Comparison of ENCODE assay signal across 8 cellular contexts in genomic region chr5:90020575-90021535, GRCh38.
DNase-seq lines count a peak whose midpoint lies in the region; ATAC-seq and TF ChIP-seq lines count a peak whose summit lies in the region.

No MANE protein-coding gene starts in this region.

- no peaks in the 10 kb centered on the region for H3K36me3 ChIP-seq in GM06990 (ENCODE audit: control insufficient read depth, insufficient read depth, low read length)
- H3K36me3 ChIP-seq in WERI-Rb-1: no peaks in the 10 kb centered on the region

- in situ Hi-C loops in KBM-7 (cut with MboI; ENCODE audit: low pct_unique_long_range_greater_than_20kb, low sequenced_read_pairs): no loop called here

- ATAC-seq in GM21786 (IDR thresholded peaks at IDR 0.05; ENCODE audit: unreplicated experiment): peak; percentile 99

- H3K4me3 ChIP-seq in GM06990 (replicated peaks; ENCODE audit: low read depth, low read length) (peak overlapping the region; percentile 37), WERI-Rb-1 (ENCODE audit: low read depth, low read length) (no peak overlapping the region)

- peak; percentile 73 for DNase-seq in GM06990 (ENCODE audit: extremely low read depth, insufficient read length)
- DNase-seq in KBM-7: peak; percentile 52
- DNase-seq in brain pericyte (ENCODE audit: low read depth, low spot score): peak; percentile 76
- peak; percentile 10 for DNase-seq in midbrain (lab: John Stamatoyannopoulos, UW)
- no peak for DNase-seq in 8988T
- no peak for DNase-seq in activated CD8-positive, alpha-beta memory T cell treated with anti-CD3 and anti-CD28 coated beads, Interleukin-2, amount 50 U/mL, for 48 hours
- no peak for DNase-seq in WERI-Rb-1

- no peaks in the 10 kb centered on the region for H3K9me3 ChIP-seq in WERI-Rb-1 (ENCODE audit: severe bottlenecking)

- H3K27ac ChIP-seq in WERI-Rb-1: no peak overlapping the region

- H3K27me3 ChIP-seq in GM06990 (replicated peaks; ENCODE audit: control insufficient read depth, insufficient read depth, low read length) (no peaks in the 10 kb centered on the region), WERI-Rb-1 (ENCODE audit: insufficient read depth, low read depth, severe bottlenecking) (no peaks in the 10 kb centered on the region)

- TF ChIP-seq CTCF in GM06990 (IDR thresholded peaks at IDR 0.05; ENCODE audit: insufficient read depth, low read length, poor library complexity, severe bottlenecking) (no peak), WERI-Rb-1 (IDR thresholded peaks at IDR 0.05; ENCODE audit: low read depth, low read length) (no peak)

Comparison
In these comparisons a context has a peak if more than half of its experiments do, and no peak if none do; other contexts are left out.
1. DNase-seq: peak in GM06990 (single experiment), KBM-7 (single experiment), brain pericyte (single experiment) and midbrain (single experiment); none in 8988T (single experiment), activated CD8-positive, alpha-beta memory T cell treated with anti-CD3 and anti-CD28 coated beads, Interleukin-2, amount 50 U/mL, for 48 hours (single experiment) and WERI-Rb-1 (single experiment).